Comparison of ENCODE assay signal across 18 cellular contexts in the genomic region with DNA sequence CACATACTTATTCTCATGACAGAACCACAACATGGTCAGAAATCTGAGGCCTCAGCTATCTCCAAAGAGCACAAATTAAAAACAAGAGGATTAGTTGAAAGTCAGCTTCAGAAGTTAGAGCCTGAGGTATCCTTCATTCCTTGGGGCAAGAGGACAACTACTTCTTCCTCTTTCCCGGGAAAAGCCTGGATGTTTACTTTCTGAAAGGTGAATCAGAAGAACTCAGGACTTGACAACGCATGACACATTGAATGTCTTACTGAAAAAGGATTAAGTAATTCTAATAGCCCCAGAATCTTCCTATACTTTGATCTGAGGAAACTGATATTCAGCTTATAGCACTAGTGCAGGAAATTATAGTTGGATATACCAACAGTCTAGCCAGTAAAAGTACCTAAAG.
A peak's percentile ranks its signal among the peaks of the same experiment; 100 is the strongest.
DNase-seq lines count a peak whose midpoint lies in the region; ATAC-seq and TF ChIP-seq lines count a peak whose summit lies in the region.
"Had no signal": no experiment of that assay in that cellular context is flagged by ENCODE, and none has a peak within 500 bp of the region (broad histone marks: within the 10 kb centered on the region; RNA-seq: fewer than 3 reads in every experiment).

No MANE protein-coding gene starts in this region.

- no peaks in the 10 kb centered on the region for H3K27me3 ChIP-seq in mammary epithelial cell (ENCODE audit: insufficient read depth, low read length)
- H3K27me3 ChIP-seq: BE2C, SJCRH30 had no signal

- H3K4me1 ChIP-seq in mammary epithelial cell (ENCODE audit: insufficient read depth, low read length), result no peaks in the 10 kb centered on the region
- H3K4me1 ChIP-seq: BE2C, SJCRH30 had no signal

- no peak overlapping the region for H2AFZ ChIP-seq in mammary epithelial cell (ENCODE audit: low read depth, low read length)

- no peaks in the 10 kb centered on the region for H3K79me2 ChIP-seq in mammary epithelial cell (ENCODE audit: insufficient read depth, low read length)

- intact Hi-C loops in mammary epithelial cell (cut with micrococcal nuclease) (no loop called here), Calu3 (cut with micrococcal nuclease; ENCODE audit: unreplicated experiment) (no loop called here)

- no peak overlapping the region for H3K27ac Mint-ChIP-seq in WTC11
- H3K27ac Mint-ChIP-seq in Calu3 (ENCODE audit: unreplicated experiment), result no peak overlapping the region
- H3K27ac Mint-ChIP-seq: CD4-positive, CD25-positive, alpha-beta regulatory T cell had no signal

- no peak overlapping the region for H3K4me2 ChIP-seq in mammary epithelial cell (ENCODE audit: insufficient read depth, low read depth, low read length)

- H3K9me3 Mint-ChIP-seq in WTC11 (peaks cover 31% of the 10 kb centered on the region), Calu3 (ENCODE audit: low read depth, unreplicated experiment) (peaks cover 2% of the 10 kb centered on the region)
- H3K9me3 Mint-ChIP-seq: IgD-negative memory B cell had no signal

- H4K20me1 ChIP-seq in mammary epithelial cell (ENCODE audit: insufficient read depth, low read length), result no peaks in the 10 kb centered on the region

- H3K9ac ChIP-seq in mammary epithelial cell (ENCODE audit: insufficient read depth, low read length), result no peak overlapping the region

- in situ Hi-C loops in mammary epithelial cell (cut with MboI; ENCODE audit: low sequenced_read_pairs in 2 of 2), result no loop called here

- H3K4me3 Mint-ChIP-seq in WTC11, result no peak overlapping the region
- H3K4me3 Mint-ChIP-seq in Calu3 (ENCODE audit: low read depth, unreplicated experiment), result no peak overlapping the region
- H3K4me3 Mint-ChIP-seq: CD4-positive, CD25-positive, alpha-beta regulatory T cell; IgD-negative memory B cell had no signal

- DNase-seq in HPDE6-E6E7 (ENCODE audit: extremely low spot score) (peak; percentile 3), mammary epithelial cell (peak; percentile 4), kidney glomerular epithelial cell (lab: John Stamatoyannopoulos, UW) (peak; percentile 12), WTC11 (ENCODE audit: low spot score) (no peak), NCI-H2081 treated with DMSO at 0.1 percent for 48 hours (lab: John Stamatoyannopoulos, UW) (no peak), Calu3 (no peak)
- DNase-seq: BE2C; CD4-positive, CD25-positive, alpha-beta regulatory T cell; GOT3; NCI-H1417; NCI-H187; NCI-H2107; NK-92 treated with Interleukin-12 subunit alpha and Interleukin-12 subunit beta, amount 100 ng/mL, for 24 hours; SJCRH30; T-helper 1 cell had no signal

- H3K27ac ChIP-seq in mammary epithelial cell (ENCODE audit: insufficient read depth, low read depth, low read length), result no peak overlapping the region
- H3K27ac ChIP-seq: SJCRH30 had no signal

- H3K9me3 ChIP-seq in mammary epithelial cell (replicated peaks; ENCODE audit: insufficient read depth, low read length), result no peaks in the 10 kb centered on the region
- H3K9me3 ChIP-seq: BE2C, SJCRH30 had no signal

- TF ChIP-seq CTCF in mammary epithelial cell (conservative IDR thresholded peaks at IDR 0.05 in 1 of 2, IDR thresholded peaks at IDR 0.05 in 1 of 2; ENCODE audit: extremely low read depth in 1 of 2, insufficient read depth in 1 of 2, low read depth in 1 of 2, low read length in 2 of 2), result no peak
- TF ChIP-seq CTCF in WTC11 (IDR thresholded peaks at IDR 0.05), result no peak
- no peak for TF ChIP-seq CTCF in Calu3 (IDR thresholded peaks at IDR 0.05; ENCODE audit: unreplicated experiment)

- BruUV-seq in mammary epithelial cell (replicated peaks; lab: Mats Ljungman, UMichigan) (no TSS peak), Calu3 (replicated peaks; lab: Mats Ljungman, UMichigan) (no TSS peak)

- H3K27me3 Mint-ChIP-seq in WTC11 (ENCODE audit: low read depth) (0 out of 2 replicates have a peak, but pooled peaks cover 3% of the 10 kb centered on the region), Calu3 (ENCODE audit: unreplicated experiment) (no peaks in the 10 kb centered on the region)
- H3K27me3 Mint-ChIP-seq: CD4-positive, CD25-positive, alpha-beta regulatory T cell; IgD-negative memory B cell had no signal

- no peaks in the 10 kb centered on the region for H3K36me3 ChIP-seq in mammary epithelial cell (ENCODE audit: insufficient read depth, low read length)
- H3K36me3 ChIP-seq: BE2C, SJCRH30 had no signal

- CTCF ChIA-PET in mammary epithelial cell (lab: Charles Lee; ENCODE audit: low non-redundant PET) (no interaction called here), WTC11 (lab: Charles Lee) (no interaction called here), Calu3 (lab: Charles Lee) (interaction anchor here (0.6 kb wide), 1 partner anchor 131 kb away, joined by 9 read pairs; no protein-coding TSS in a partner anchor)

- dilution Hi-C loops in mammary epithelial cell (cut with HindIII; ENCODE audit: low sequenced_read_pairs), result no loop called here

- 75% methylated on average over 2 of the region's 2 CpGs for WGBS in mammary epithelial cell (ENCODE audit: low coverage, missing lambda C conversion rate)

- H3K4me3 ChIP-seq in mammary epithelial cell (replicated peaks in 1 of 3; ENCODE audit: insufficient read depth in 1 of 3, low read depth in 2 of 3, low read length in 3 of 3), result no peak overlapping the region
- H3K4me3 ChIP-seq: SJCRH30 had no signal

- H3K4me1 Mint-ChIP-seq in WTC11 (peaks cover 28% of the 10 kb centered on the region), Calu3 (ENCODE audit: low read depth, unreplicated experiment) (peaks cover 13% of the 10 kb centered on the region)
- H3K4me1 Mint-ChIP-seq: CD4-positive, CD25-positive, alpha-beta regulatory T cell; IgD-negative memory B cell had no signal

- POLR2A ChIA-PET in WTC11 (lab: Charles Lee), result no interaction called here

- ATAC-seq in WTC11, result no peak
- no peak for ATAC-seq in HG03095 (IDR thresholded peaks at IDR 0.05; ENCODE audit: unreplicated experiment)
- ATAC-seq: Panc1 had no signal

- H3K36me3 Mint-ChIP-seq in WTC11 (peaks cover 8% of the 10 kb centered on the region), Calu3 (ENCODE audit: insufficient read depth, unreplicated experiment) (no peaks in the 10 kb centered on the region)
- H3K36me3 Mint-ChIP-seq: CD4-positive, CD25-positive, alpha-beta regulatory T cell; IgD-negative memory B cell had no signal

TF ChIP-seq in WTC11, 78 proteins besides CTCF, POLR2A, EP300 and RAD21 (continues in another document):
- TF ChIP-seq, protein P1, sequence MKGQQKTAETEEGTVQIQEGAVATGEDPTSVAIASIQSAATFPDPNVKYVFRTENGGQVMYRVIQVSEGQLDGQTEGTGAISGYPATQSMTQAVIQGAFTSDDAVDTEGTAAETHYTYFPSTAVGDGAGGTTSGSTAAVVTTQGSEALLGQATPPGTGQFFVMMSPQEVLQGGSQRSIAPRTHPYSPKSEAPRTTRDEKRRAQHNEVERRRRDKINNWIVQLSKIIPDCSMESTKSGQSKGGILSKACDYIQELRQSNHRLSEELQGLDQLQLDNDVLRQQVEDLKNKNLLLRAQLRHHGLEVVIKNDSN (CRISPR knock-in tag; IDR thresholded peaks at IDR 0.05), result no peak
- TF ChIP-seq ZNF121 (CRISPR knock-in tag; IDR thresholded peaks at IDR 0.05), result no peak
- TF ChIP-seq FOXJ3 (CRISPR knock-in tag; IDR thresholded peaks at IDR 0.05; ENCODE audit: borderline replicate concordance), result no peak
- TF ChIP-seq, protein P2, sequence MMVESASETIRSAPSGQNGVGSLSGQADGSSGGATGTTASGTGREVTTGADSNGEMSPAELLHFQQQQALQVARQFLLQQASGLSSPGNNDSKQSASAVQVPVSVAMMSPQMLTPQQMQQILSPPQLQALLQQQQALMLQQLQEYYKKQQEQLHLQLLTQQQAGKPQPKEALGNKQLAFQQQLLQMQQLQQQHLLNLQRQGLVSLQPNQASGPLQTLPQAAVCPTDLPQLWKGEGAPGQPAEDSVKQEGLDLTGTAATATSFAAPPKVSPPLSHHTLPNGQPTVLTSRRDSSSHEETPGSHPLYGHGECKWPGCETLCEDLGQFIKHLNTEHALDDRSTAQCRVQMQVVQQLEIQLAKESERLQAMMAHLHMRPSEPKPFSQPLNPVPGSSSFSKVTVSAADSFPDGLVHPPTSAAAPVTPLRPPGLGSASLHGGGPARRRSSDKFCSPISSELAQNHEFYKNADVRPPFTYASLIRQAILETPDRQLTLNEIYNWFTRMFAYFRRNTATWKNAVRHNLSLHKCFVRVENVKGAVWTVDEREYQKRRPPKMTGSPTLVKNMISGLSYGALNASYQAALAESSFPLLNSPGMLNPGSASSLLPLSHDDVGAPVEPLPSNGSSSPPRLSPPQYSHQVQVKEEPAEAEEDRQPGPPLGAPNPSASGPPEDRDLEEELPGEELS (CRISPR knock-in tag; IDR thresholded peaks at IDR 0.05), result no peak
- TF ChIP-seq NFYB (CRISPR knock-in tag; conservative IDR thresholded peaks at IDR 0.05; ENCODE audit: low read depth), result no peak
- TF ChIP-seq, protein P3, sequence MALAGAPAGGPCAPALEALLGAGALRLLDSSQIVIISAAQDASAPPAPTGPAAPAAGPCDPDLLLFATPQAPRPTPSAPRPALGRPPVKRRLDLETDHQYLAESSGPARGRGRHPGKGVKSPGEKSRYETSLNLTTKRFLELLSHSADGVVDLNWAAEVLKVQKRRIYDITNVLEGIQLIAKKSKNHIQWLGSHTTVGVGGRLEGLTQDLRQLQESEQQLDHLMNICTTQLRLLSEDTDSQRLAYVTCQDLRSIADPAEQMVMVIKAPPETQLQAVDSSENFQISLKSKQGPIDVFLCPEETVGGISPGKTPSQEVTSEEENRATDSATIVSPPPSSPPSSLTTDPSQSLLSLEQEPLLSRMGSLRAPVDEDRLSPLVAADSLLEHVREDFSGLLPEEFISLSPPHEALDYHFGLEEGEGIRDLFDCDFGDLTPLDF (CRISPR knock-in tag; IDR thresholded peaks at IDR 0.05), result no peak
- TF ChIP-seq ZNF138 (CRISPR knock-in tag; conservative IDR thresholded peaks at IDR 0.05), result no peak
- TF ChIP-seq TP53 (CRISPR knock-in tag; IDR thresholded peaks at IDR 0.05), result no peak

Comparison
In these comparisons a context has a peak if more than half of its experiments do, and no peak if none do; other contexts are left out.
1. DNase-seq: peak in HPDE6-E6E7 (single experiment), mammary epithelial cell (single experiment) and kidney glomerular epithelial cell (single experiment); none in WTC11 (single experiment), NCI-H2081 treated with DMSO at 0.1 percent for 48 hours (single experiment) and Calu3 (single experiment).